Comparison of ENCODE assay signal across 1 cellular context in genomic region chr10:586151-586550, GRCh38.
TF ChIP-seq lines count a peak whose summit lies in the region.

No MANE protein-coding gene starts in this region.

TF ChIP-seq in IMR-90, 13 proteins besides CTCF, POLR2A, EP300 and RAD21:
- no peak for TF ChIP-seq MAFK (IDR thresholded peaks at IDR 0.05; ENCODE audit: low read depth, low read length)
- TF ChIP-seq RCOR1 (IDR thresholded peaks at IDR 0.05; ENCODE audit: insufficient replicate concordance, low read length): no peak
- no peak for TF ChIP-seq SMC3 (IDR thresholded peaks at IDR 0.05; ENCODE audit: low read depth, low read length)
- TF ChIP-seq RFX5 (IDR thresholded peaks at IDR 0.05; ENCODE audit: low read depth, low read length): no peak
- no peak for TF ChIP-seq CHD1 (IDR thresholded peaks at IDR 0.05; ENCODE audit: low read depth, low read length)
- no peak for TF ChIP-seq NFE2L2 (IDR thresholded peaks at IDR 0.05; ENCODE audit: low read depth, low read length)
- TF ChIP-seq, protein P1, sequence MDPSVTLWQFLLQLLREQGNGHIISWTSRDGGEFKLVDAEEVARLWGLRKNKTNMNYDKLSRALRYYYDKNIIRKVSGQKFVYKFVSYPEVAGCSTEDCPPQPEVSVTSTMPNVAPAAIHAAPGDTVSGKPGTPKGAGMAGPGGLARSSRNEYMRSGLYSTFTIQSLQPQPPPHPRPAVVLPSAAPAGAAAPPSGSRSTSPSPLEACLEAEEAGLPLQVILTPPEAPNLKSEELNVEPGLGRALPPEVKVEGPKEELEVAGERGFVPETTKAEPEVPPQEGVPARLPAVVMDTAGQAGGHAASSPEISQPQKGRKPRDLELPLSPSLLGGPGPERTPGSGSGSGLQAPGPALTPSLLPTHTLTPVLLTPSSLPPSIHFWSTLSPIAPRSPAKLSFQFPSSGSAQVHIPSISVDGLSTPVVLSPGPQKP (IDR thresholded peaks at IDR 0.05; ENCODE audit: borderline replicate concordance, low read depth, low read length): no peak
